1 cellular context compared by ENCODE assay signal in genomic region chr4:89110986-89111832, GRCh38.
TF ChIP-seq lines count a peak whose summit lies in the region.

TIGD2 (plus strand) TSS chr4:89111533; CDS start chr4:89112975, 1,442 bp downstream.

TF ChIP-seq in H1, 55 proteins besides CTCF, POLR2A, EP300 and RAD21 (continued from another document):
- TF ChIP-seq MAX (IDR thresholded peaks at IDR 0.05) (peak; percentile 84), TAF7 (optimal IDR thresholded peaks at IDR 0.05; ENCODE audit: borderline replicate concordance, low read depth, low read length) (peak; percentile 76), YY1 (IDR thresholded peaks at IDR 0.05; ENCODE audit: low read depth, low read length) (peak; percentile 46; the same call in 1 of the 2 replicates), ASH2L (IDR thresholded peaks at IDR 0.05; ENCODE audit: low read length) (peak; percentile 91), E2F6 (IDR thresholded peaks at IDR 0.05) (peak; percentile 89), TAF1 (IDR thresholded peaks at IDR 0.05; ENCODE audit: low read depth, low read length) (peak; percentile 75), EZH2 (IDR thresholded peaks at IDR 0.05; ENCODE audit: low read depth, low read length, severe bottlenecking) (peak; percentile 43), BACH1 (IDR thresholded peaks at IDR 0.05; ENCODE audit: low read length) (peak; percentile 79), RNF2 (IDR thresholded peaks at IDR 0.05; ENCODE audit: borderline replicate concordance, low read depth, low read length, missing control alignments, poor library complexity, severe bottlenecking) (no peak), CHD7 (IDR thresholded peaks at IDR 0.05; ENCODE audit: insufficient replicate concordance, low read length) (no peak), USF2 (IDR thresholded peaks at IDR 0.05; ENCODE audit: low read length) (no peak), SP2 (IDR thresholded peaks at IDR 0.05; ENCODE audit: low read length) (no peak)
